12 cellular contexts compared by ENCODE assay signal in the genomic region with DNA sequence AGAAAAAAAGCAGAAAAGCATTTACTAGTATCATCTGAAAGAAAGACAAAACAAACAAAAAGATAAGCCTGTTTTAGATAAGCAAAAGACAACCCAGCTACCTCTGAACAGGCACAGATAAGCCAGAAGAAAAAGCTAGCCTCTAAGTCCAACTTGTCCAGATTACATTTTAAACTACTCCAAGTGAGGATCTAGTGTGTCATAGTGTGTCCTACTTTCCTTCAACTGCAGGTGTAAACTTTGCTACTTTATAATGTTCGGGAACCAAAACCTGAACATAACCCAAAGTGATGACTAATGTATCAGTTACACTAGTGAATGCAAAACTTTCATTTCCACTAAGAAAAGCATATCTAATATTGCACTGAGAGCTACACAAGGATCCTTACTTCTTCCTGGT. TPM values are rescaled to one million over a fixed set of nuclear protein-coding genes. Genes with fewer than 3 reads are reported as not detected.
DNase-seq lines count a peak whose midpoint lies in the region; ATAC-seq and TF ChIP-seq lines count a peak whose summit lies in the region.
"Had no signal": no experiment of that assay in that cellular context is flagged by ENCODE, and none has a peak within 500 bp of the region (broad histone marks: within the 10 kb centered on the region; RNA-seq: fewer than 3 reads in every experiment).

No MANE protein-coding gene starts in this region.

- CTCF ChIA-PET in Calu3 (lab: Charles Lee) = interaction anchor here (0.6 to 0.7 kb wide), 2 partner anchors 26 to 132 kb away, joined by 3 read pairs; no protein-coding TSS in a partner anchor

- H3K9me3 Mint-ChIP-seq in Calu3 (ENCODE audit: low read depth, unreplicated experiment) = no peaks in the 10 kb centered on the region

- no peak for DNase-seq in Calu3
- DNase-seq in GM20000 (ENCODE audit: low spot score) = peak; percentile 25
- DNase-seq in erythroblast (lab: John Stamatoyannopoulos, UW) = peak; percentile 34 to 60
- DNase-seq in HT-29 (ENCODE audit: low spot score) = no peak
- no peak for DNase-seq in NCI-H510A treated with DMSO at 0.1 percent for 48 hours (lab: John Stamatoyannopoulos, UW)
- DNase-seq in SKM-1 (lab: John Stamatoyannopoulos, UW; ENCODE audit: unreplicated experiment) = no peak
- no peak for DNase-seq in stimulated activated CD4-positive, alpha-beta T cell treated with anti-CD3 and anti-CD28 coated beads, Interleukin-15, amount 100 ng/mL, for 24 hours
- DNase-seq: COR-L47, islet precursor cell, NCI-H774, occipital lobe had no signal

- no peak overlapping the region for H3K4me3 Mint-ChIP-seq in Calu3 (ENCODE audit: low read depth, unreplicated experiment)

- peak overlapping the region; percentile 2 for H3K27ac Mint-ChIP-seq in Calu3 (ENCODE audit: unreplicated experiment)

- BruUV-seq in Calu3 (replicated peaks; lab: Mats Ljungman, UMichigan) = no TSS peak

- ATAC-seq in HG03571 (IDR thresholded peaks at IDR 0.05; ENCODE audit: unreplicated experiment) = peak; percentile 44

- no peak for TF ChIP-seq POLR2A in erythroblast (IDR thresholded peaks at IDR 0.05; ENCODE audit: low read length)

- peaks cover 48% of the 10 kb centered on the region for H3K4me1 Mint-ChIP-seq in Calu3 (ENCODE audit: low read depth, unreplicated experiment)

- TF ChIP-seq CTCF in Calu3 (IDR thresholded peaks at IDR 0.05; ENCODE audit: unreplicated experiment) = no peak
- no peak for TF ChIP-seq CTCF in GM20000 (IDR thresholded peaks at IDR 0.05; ENCODE audit: extremely low read depth, missing control alignments)

- intact Hi-C loops in Calu3 (cut with micrococcal nuclease; ENCODE audit: unreplicated experiment) = no loop called here

- no peaks in the 10 kb centered on the region for H3K27me3 Mint-ChIP-seq in Calu3 (ENCODE audit: unreplicated experiment)

- H3K36me3 Mint-ChIP-seq in Calu3 (ENCODE audit: insufficient read depth, unreplicated experiment) = peaks cover 27% of the 10 kb centered on the region

RNA-seq across cellular contexts. Expression of a gene that starts 19.5 kb away (rescaled TPM):
- total RNA-seq in Calu3 (2022) = 91.8 and 103 TPM in 2 replicates
- total RNA-seq in HT-29 (2014; rRNA removed; shearing (Covaris generic)) = 37.2 and 43.3 TPM in 2 replicates

RNA-seq across cellular contexts. Expression of a gene that starts 46.6 kb away (rescaled TPM):
- total RNA-seq in Calu3 (2022) = 87.3 and 89.1 TPM in 2 replicates
- total RNA-seq in HT-29 (2014; rRNA removed; shearing (Covaris generic)) = 69.7 and 76.9 TPM in 2 replicates

RNA-seq across cellular contexts. Expression of a gene that starts 46.9 kb away (rescaled TPM):
- 13.2 and 15.4 TPM in 2 replicates for total RNA-seq in Calu3 (2022)
- total RNA-seq in HT-29 (2014; rRNA removed; shearing (Covaris generic)) = 14.9 and 16.3 TPM in 2 replicates

Comparison
In these comparisons a context has a peak if more than half of its experiments do, and no peak if none do; other contexts are left out.
1. DNase-seq: peak in GM20000 (single experiment) and erythroblast (2 of 2); none in Calu3 (single experiment), HT-29 (single experiment), NCI-H510A treated with DMSO at 0.1 percent for 48 hours (single experiment), SKM-1 (single experiment) and stimulated activated CD4-positive, alpha-beta T cell treated with anti-CD3 and anti-CD28 coated beads, Interleukin-15, amount 100 ng/mL, for 24 hours (single experiment).